In the genomic region with DNA sequence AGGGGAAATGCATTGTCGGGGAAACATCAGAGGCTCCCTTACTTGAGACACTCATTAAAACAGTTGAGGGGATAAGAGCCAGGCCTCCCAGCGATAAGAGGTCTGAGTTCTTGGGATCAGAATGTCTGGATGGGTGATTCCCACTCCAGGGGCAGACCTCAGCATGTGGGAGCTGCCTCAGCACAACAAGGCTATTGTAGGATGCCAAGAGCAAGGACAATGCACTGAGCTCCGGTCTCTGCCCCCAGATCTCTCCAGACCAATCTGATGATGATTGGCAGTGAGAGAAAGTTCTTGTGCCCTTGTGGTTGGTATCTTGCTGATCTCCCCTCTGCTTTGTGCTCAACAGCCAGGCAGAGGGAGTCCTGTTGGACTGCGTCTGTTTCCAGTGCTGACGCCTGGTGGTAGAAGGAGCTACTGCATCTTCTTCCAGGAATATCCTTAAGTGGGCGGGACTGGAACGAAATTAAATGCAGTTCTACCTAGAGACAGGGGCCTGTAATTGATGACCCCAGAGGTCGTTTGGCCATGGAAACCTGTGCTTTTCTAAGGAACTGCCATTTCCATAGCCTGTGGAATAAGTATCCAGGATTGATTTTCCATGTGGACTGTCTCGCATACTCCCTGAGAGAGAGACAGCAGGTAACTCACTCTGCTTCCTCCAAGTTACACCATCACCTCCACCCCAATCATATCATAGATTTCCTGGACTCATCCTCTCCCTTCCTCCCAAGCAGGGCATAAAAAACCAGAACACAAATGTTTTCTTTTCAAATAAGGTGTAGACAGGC, we compare ENCODE assay signal across 8 cellular contexts. TPM values are rescaled to one million over a fixed set of nuclear protein-coding genes. Genes with fewer than 3 reads are reported as not detected.
DNase-seq lines count a peak whose midpoint lies in the region; ATAC-seq and TF ChIP-seq lines count a peak whose summit lies in the region.

No MANE protein-coding gene starts in this region.

- CTCF ChIA-PET in PC-3 (lab: Charles Lee): interaction anchor here (0.5 to 1.0 kb wide), 10 partner anchors 11 to 810 kb away, joined by 3 to 9 read pairs (median 5); no protein-coding TSS in a partner anchor
- CTCF ChIA-PET in activated naive CD4-positive, alpha-beta T cell treated with anti-CD3 and anti-CD28 coated beads for 36 hours (lab: Charles Lee): interaction anchor here (0.6 to 5.0 kb wide), 10 partner anchors 12 to 339 kb away, joined by 3 to 35 read pairs (median 4); no protein-coding TSS in a partner anchor

- DNase-seq in DND-41 (peak; percentile 73), HT-29 (ENCODE audit: low spot score) (peak; percentile 83), PC-3 (peak; percentile 88), Right ventricle myocardium superior (peak; percentile 49), pulmonary artery endothelial cell (ENCODE audit: low read depth, low spot score) (peak; percentile 32)
- peak; percentile 76 for DNase-seq in activated naive CD4-positive, alpha-beta T cell treated with anti-CD3 and anti-CD28 coated beads for 36 hours

- no peak overlapping the region for H3K4me2 ChIP-seq in DND-41 (ENCODE audit: insufficient read depth, low read length)
- no peak overlapping the region for H3K4me2 ChIP-seq in PC-3 (ENCODE audit: low read length)

- peaks cover 5% of the 10 kb centered on the region for H3K4me1 Mint-ChIP-seq in activated naive CD4-positive, alpha-beta T cell treated with anti-CD3 and anti-CD28 coated beads for 36 hours (ENCODE audit: low read depth)

- H3K9me2 ChIP-seq in PC-3 (replicated peaks; ENCODE audit: low read length): no peaks in the 10 kb centered on the region

- H3K9ac ChIP-seq in DND-41 (ENCODE audit: low read depth, low read length) (no peak overlapping the region), PC-3 (ENCODE audit: low read length) (no peak overlapping the region)

- no peaks in the 10 kb centered on the region for H3K4me1 ChIP-seq in DND-41 (ENCODE audit: insufficient read depth, low read length)
- H3K4me1 ChIP-seq in PC-3 (ENCODE audit: insufficient read depth, low read length): no peaks in the 10 kb centered on the region

- no TSS peak for BruUV-seq in PC-3 (replicated peaks; lab: Mats Ljungman, UMichigan)

- H3K36me3 Mint-ChIP-seq in activated naive CD4-positive, alpha-beta T cell treated with anti-CD3 and anti-CD28 coated beads for 36 hours (ENCODE audit: low read depth): no peaks in the 10 kb centered on the region

- peak; percentile 86 for ATAC-seq in DND-41 (ENCODE audit: insufficient read depth, low read depth)
- ATAC-seq in GM21423 (IDR thresholded peaks at IDR 0.05; ENCODE audit: unreplicated experiment): peak; percentile 80
- ATAC-seq in PC-3: peak; percentile 94
- ATAC-seq in Right ventricle myocardium superior (ENCODE audit: poor library complexity): peak; percentile 78
- no peak for ATAC-seq in GM18520 (IDR thresholded peaks at IDR 0.05; ENCODE audit: unreplicated experiment)

- H3K27ac ChIP-seq in DND-41 (ENCODE audit: low read length): no peak overlapping the region
- H3K27ac ChIP-seq in PC-3 (ENCODE audit: low read length): no peak overlapping the region

- no peaks in the 10 kb centered on the region for H3F3A ChIP-seq in PC-3 (ENCODE audit: low read length, unreplicated experiment)

- H3K27me3 Mint-ChIP-seq in activated naive CD4-positive, alpha-beta T cell treated with anti-CD3 and anti-CD28 coated beads for 36 hours (ENCODE audit: low read depth): peaks cover 48% of the 10 kb centered on the region

- H2AFZ ChIP-seq in DND-41 (ENCODE audit: low read depth, low read length): no peak overlapping the region
- H2AFZ ChIP-seq in PC-3 (ENCODE audit: low read length): no peak overlapping the region

- H3K36me3 ChIP-seq in DND-41 (ENCODE audit: insufficient read depth, low read length): no peaks in the 10 kb centered on the region
- no peaks in the 10 kb centered on the region for H3K36me3 ChIP-seq in PC-3 (ENCODE audit: low read depth, low read length)

- H3K27ac Mint-ChIP-seq in activated naive CD4-positive, alpha-beta T cell treated with anti-CD3 and anti-CD28 coated beads for 36 hours: no peak overlapping the region

- TF ChIP-seq CTCF in DND-41 (IDR thresholded peaks at IDR 0.05; ENCODE audit: borderline replicate concordance, extremely low read depth, low read length, poor library complexity, severe bottlenecking) (peak; percentile 90), PC-3 (conservative IDR thresholded peaks at IDR 0.05; ENCODE audit: low read depth, low read length) (peak; percentile 91)

- POLR2A ChIA-PET in PC-3 (lab: Charles Lee; ENCODE audit: unreplicated experiment): no interaction called here

- H4K20me1 ChIP-seq in DND-41 (ENCODE audit: insufficient read depth, low read length) (peaks cover 9% of the 10 kb centered on the region; the same call in 1 of the 2 replicates), PC-3 (ENCODE audit: low read length) (no peaks in the 10 kb centered on the region)

- intact Hi-C loops in PC-3 (cut with micrococcal nuclease) (loop anchor here (1.0 to 10.0 kb wide), 3 partner anchors 37 to 577 kb away; no protein-coding TSS in a partner anchor), Right ventricle myocardium superior (cut with DNase I) (no loop called here)
- intact Hi-C loops in activated naive CD4-positive, alpha-beta T cell treated with anti-CD3 and anti-CD28 coated beads for 36 hours (cut with micrococcal nuclease): loop anchor here (1.0 kb wide), 2 partner anchors 37 to 66 kb away; no protein-coding TSS in a partner anchor

- no peak overlapping the region for H3K4me3 ChIP-seq in DND-41 (ENCODE audit: low read depth in 1 of 2, low read length in 2 of 2)
- H3K4me3 ChIP-seq in PC-3 (ENCODE audit: low read length): no peak overlapping the region

- H3K27me3 ChIP-seq in DND-41 (ENCODE audit: insufficient read depth, low read length, poor library complexity) (peaks cover 15% of the 10 kb centered on the region), PC-3 (ENCODE audit: low read length) (peaks cover 85% of the 10 kb centered on the region)

- no peak overlapping the region for H3K4me3 Mint-ChIP-seq in activated naive CD4-positive, alpha-beta T cell treated with anti-CD3 and anti-CD28 coated beads for 36 hours

- H3K79me2 ChIP-seq in DND-41 (ENCODE audit: insufficient read depth, low read length): no peaks in the 10 kb centered on the region
- no peaks in the 10 kb centered on the region for H3K79me2 ChIP-seq in PC-3 (ENCODE audit: low read length)

- no peaks in the 10 kb centered on the region for H3K9me3 Mint-ChIP-seq in activated naive CD4-positive, alpha-beta T cell treated with anti-CD3 and anti-CD28 coated beads for 36 hours

- H3K9me3 ChIP-seq in DND-41 (ENCODE audit: insufficient read depth, low read length, severe bottlenecking) (no peaks in the 10 kb centered on the region), PC-3 (ENCODE audit: low read length) (no peaks in the 10 kb centered on the region)

RNA-seq across cellular contexts. Expression of a gene that starts 6.7 kb away (rescaled TPM):
- total RNA-seq in HT-29 (2014; rRNA removed; shearing (Covaris generic)): not detected in 2 replicates
- not detected in 2 replicates for total RNA-seq in PC-3 (2014; rRNA removed)
- not detected for total RNA-seq in activated naive CD4-positive, alpha-beta T cell treated with anti-CD3 and anti-CD28 coated beads for 36 hours
- 8.1 TPM for total RNA-seq in Right ventricle myocardium superior
- total RNA-seq in pulmonary artery endothelial cell: 0.86 TPM in 1 of 2 replicates, not detected in the other

RNA-seq across cellular contexts. Expression of a gene that starts 26.5 kb away (rescaled TPM):
- not detected in 2 replicates for total RNA-seq in HT-29 (2014; rRNA removed; shearing (Covaris generic))
- total RNA-seq in PC-3 (2014; rRNA removed) (not detected in 2 replicates), Right ventricle myocardium superior (5.3 TPM), pulmonary artery endothelial cell (0.21 and 29.6 TPM in 2 replicates)
- total RNA-seq in activated naive CD4-positive, alpha-beta T cell treated with anti-CD3 and anti-CD28 coated beads for 36 hours: not detected

Comparison
In these comparisons a context has a peak if more than half of its experiments do, and no peak if none do; other contexts are left out.
1. DNase-seq: peak in every context shown above with its lines; median percentile 88 in PC-3; 83 in HT-29; 76 in activated naive CD4-positive, alpha-beta T cell treated with anti-CD3 and anti-CD28 coated beads for 36 hours; 73 in DND-41; 49 in Right ventricle myocardium superior; 32 in pulmonary artery endothelial cell.